Comparison of ENCODE assay signal across 19 cellular contexts in the genomic region with DNA sequence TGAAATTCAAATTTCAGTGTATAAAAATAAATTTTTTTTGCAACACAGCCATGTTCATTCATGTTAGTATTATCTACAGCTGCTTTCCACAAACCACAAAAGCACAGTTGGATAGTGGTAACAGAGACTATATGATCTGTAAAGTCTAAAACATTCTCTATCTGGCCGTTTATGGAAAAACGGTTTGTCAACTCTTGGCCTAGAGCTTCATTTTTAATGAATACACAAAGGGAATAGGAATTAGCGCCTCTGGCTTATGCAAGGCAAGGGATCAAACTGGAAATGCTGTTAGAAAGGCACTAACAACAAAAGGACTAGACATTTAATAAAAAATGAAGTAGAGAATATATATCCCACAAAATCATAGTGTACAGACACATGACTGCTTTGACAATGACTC.
"Had no signal": no experiment of that assay in that cellular context is flagged by ENCODE, and none has a peak within 500 bp of the region (broad histone marks: within the 10 kb centered on the region; RNA-seq: fewer than 3 reads in every experiment).

No MANE protein-coding gene starts in this region.

- H3K36me3 ChIP-seq: adrenal gland, gastroesophageal sphincter, prostate gland, stomach, thoracic aorta, upper lobe of right lung had no signal

- H3K4me3 ChIP-seq: adrenal gland, gastroesophageal sphincter, prostate gland, stomach, thoracic aorta, upper lobe of right lung had no signal

- H3K9me3 ChIP-seq: adrenal gland, prostate gland, thoracic aorta, upper lobe of right lung had no signal

- H3K27me3 ChIP-seq: adrenal gland, gastroesophageal sphincter, stomach, upper lobe of right lung had no signal

- H3K4me1 ChIP-seq: gastroesophageal sphincter, prostate gland, stomach, upper lobe of right lung had no signal

- DNase-seq: activated CD4-positive, alpha-beta T cell treated with anti-CD3 and anti-CD28 coated beads for 1 hour; activated CD4-positive, alpha-beta T cell treated with anti-CD3 and anti-CD28 coated beads, Interleukin-2, amount 50 U/mL, for 4 hours; activated effector memory CD4-positive, alpha-beta T cell treated with anti-CD3 and anti-CD28 coated beads, Interleukin-2, amount 50 U/mL, for 16 hours; activated T-cell treated with anti-CD3 and anti-CD28 coated beads, Interleukin-2, amount 50 U/mL, for 72 hours; adrenal gland; dermis blood vessel endothelial cell; left cardiac atrium; right cardiac atrium; small intestine; stimulated activated CD4-positive, alpha-beta T cell treated with anti-CD3 and anti-CD28 coated beads, Interleukin-4, amount 100 ng/mL, for 1 hour; stomach; T-helper 17 cell; upper lobe of right lung had no signal

- H3K4me3 Mint-ChIP-seq: activated T-cell treated with anti-CD3 and anti-CD28 coated beads, Interleukin-2, amount 50 U/mL, for 72 hours; T-helper 17 cell had no signal

- H3K27ac ChIP-seq: adrenal gland, epithelial cell of prostate, gastroesophageal sphincter, prostate gland, stomach, thoracic aorta, upper lobe of right lung, VCaP had no signal

- H3K27me3 Mint-ChIP-seq: T-helper 17 cell had no signal

- H3K27ac Mint-ChIP-seq: activated naive CD4-positive, alpha-beta T cell treated with anti-CD3 and anti-CD28 coated beads, Interleukin-2, amount 50 U/mL, for 72 hours; activated T-cell treated with anti-CD3 and anti-CD28 coated beads, Interleukin-2, amount 50 U/mL, for 72 hours; T-helper 17 cell had no signal
